In genomic region chr1:179883739-179884138, GRCh38 we compare ENCODE assay signal across 8 cellular contexts. TPM values are rescaled to one million over a fixed set of nuclear protein-coding genes. Genes with fewer than 3 reads are reported as not detected.
DNase-seq lines count a peak whose midpoint lies in the region; ATAC-seq and TF ChIP-seq lines count a peak whose summit lies in the region.

No MANE protein-coding gene starts in this region.

- H3K18ac ChIP-seq in neuronal stem cell (ENCODE audit: low read length) = no peak overlapping the region

- no peak for TF ChIP-seq POLR2A in uterus (IDR thresholded peaks at IDR 0.05)

- no peak overlapping the region for H2BK120ac ChIP-seq in neuronal stem cell (ENCODE audit: low read depth, low read length)

- H3K9me3 Mint-ChIP-seq in effector memory CD8-positive, alpha-beta T cell = no peaks in the 10 kb centered on the region

- H3K4me3 Mint-ChIP-seq in effector memory CD8-positive, alpha-beta T cell = peak overlapping the region; percentile 93

- peak overlapping the region; percentile 55 for H3K4me2 ChIP-seq in neuronal stem cell (ENCODE audit: insufficient read depth, low read length, poor library complexity, severe bottlenecking)

- H3K27me3 ChIP-seq in neuronal stem cell (ENCODE audit: control insufficient read depth in 3 of 3, insufficient read depth in 3 of 3, low read depth in 1 of 3, low read length in 3 of 3) = no peaks in the 10 kb centered on the region
- no peaks in the 10 kb centered on the region for H3K27me3 ChIP-seq in uterus

- no peaks in the 10 kb centered on the region for H3K27me3 Mint-ChIP-seq in effector memory CD8-positive, alpha-beta T cell

- H3K4me3 ChIP-seq in GM08714 (ENCODE audit: low read length) (peak overlapping the region; percentile 89), neuronal stem cell (ENCODE audit: low read length in 2 of 2) (peak overlapping the region; percentile 54 to 92), uterus (peak overlapping the region; percentile 65 to 84)

- no peak overlapping the region for H3K4ac ChIP-seq in neuronal stem cell (ENCODE audit: low read length)

- peak; percentile 24 for ATAC-seq in HG03378 (IDR thresholded peaks at IDR 0.05; ENCODE audit: unreplicated experiment)
- peak; percentile 32 for ATAC-seq in effector memory CD8-positive, alpha-beta T cell (replicated peaks)

- no peak overlapping the region for H4K91ac ChIP-seq in neuronal stem cell (ENCODE audit: low read depth, low read length, poor library complexity)

- peak overlapping the region; percentile 99 for H3K27ac ChIP-seq in neuronal stem cell (replicated peaks; ENCODE audit: low read length)
- H3K27ac ChIP-seq in uterus = peak overlapping the region; percentile 99

- WGBS in neuronal stem cell (ENCODE audit: extremely low coverage in 2 of 2, insufficient read length in 2 of 2, insufficient replicate concordance in 1 of 2), 2 donors = no CpG with 5 or more reads among the region's 4 CpGs

- no peak overlapping the region for H4K8ac ChIP-seq in neuronal stem cell (ENCODE audit: low read depth, low read length)

- peak overlapping the region; percentile 100 for H3K27ac Mint-ChIP-seq in effector memory CD8-positive, alpha-beta T cell

- no peak overlapping the region for H3K23ac ChIP-seq in neuronal stem cell (ENCODE audit: low read depth, low read length, poor library complexity)

- H2BK5ac ChIP-seq in neuronal stem cell (ENCODE audit: low read length) = no peak overlapping the region

- no peak overlapping the region for H2BK12ac ChIP-seq in neuronal stem cell (ENCODE audit: low read length)

- peak overlapping the region; percentile 86 for H2AFZ ChIP-seq in neuronal stem cell (ENCODE audit: low read length)

- H3K9me3 ChIP-seq in neuronal stem cell (replicated peaks in 1 of 2; ENCODE audit: control insufficient read depth in 2 of 2, insufficient read depth in 1 of 2, low read depth in 1 of 2, low read length in 2 of 2) = no peaks in the 10 kb centered on the region
- no peaks in the 10 kb centered on the region for H3K9me3 ChIP-seq in uterus

- no peak overlapping the region for H2BK15ac ChIP-seq in neuronal stem cell (ENCODE audit: low read length)

- TF ChIP-seq CTCF in uterus (IDR thresholded peaks at IDR 0.05) = no peak

- H3K36me3 ChIP-seq in neuronal stem cell (replicated peaks in 1 of 2; ENCODE audit: control insufficient read depth in 2 of 2, insufficient read depth in 2 of 2, low read length in 2 of 2) (peaks cover 0 to 26% of the 10 kb centered on the region in 2 donors), uterus (no peaks in the 10 kb centered on the region)

- no peak overlapping the region for H2AK5ac ChIP-seq in neuronal stem cell (ENCODE audit: low read depth, low read length)

- DNase-seq in activated CD4-positive, alpha-beta T cell treated with anti-CD3 and anti-CD28 coated beads for 1 hour = peak; percentile 37
- peak; percentile 37 to 44 (median 39) for DNase-seq in effector memory CD8-positive, alpha-beta T cell
- DNase-seq in neuronal stem cell (ENCODE audit: low spot score) (no peak), uterus (no peak), putamen (ENCODE audit: low spot score) (no peak), SW 1271 (lab: John Stamatoyannopoulos, UW) (no peak)

- peaks cover 30 to 36% of the 10 kb centered on the region in 2 donors for H3K4me1 Mint-ChIP-seq in effector memory CD8-positive, alpha-beta T cell (ENCODE audit: low read depth in 2 of 2)

- H3K79me1 ChIP-seq in neuronal stem cell (ENCODE audit: low read depth, low read length) = no peaks in the 10 kb centered on the region

- intact Hi-C loops in uterus (cut with DNase I; ENCODE audit: low total_unique reads) = no loop called here

- H3K9ac ChIP-seq in neuronal stem cell (ENCODE audit: low read depth, low read length, poor library complexity) = no peak overlapping the region

- no peak overlapping the region for H3K14ac ChIP-seq in neuronal stem cell (ENCODE audit: low read length)

- H3K4me1 ChIP-seq in neuronal stem cell (ENCODE audit: control insufficient read depth in 2 of 2, insufficient read depth in 1 of 2, low read depth in 1 of 2, low read length in 2 of 2) (peaks cover 0 to 7% of the 10 kb centered on the region in 2 donors), uterus (peaks cover 7 to 8% of the 10 kb centered on the region in 2 donors)

- H3K36me3 Mint-ChIP-seq in effector memory CD8-positive, alpha-beta T cell (ENCODE audit: insufficient read depth) = peaks cover 49% of the 10 kb centered on the region

RNA-seq across cellular contexts. Expression of gene TOR1AIP1, which starts 1.7 kb away (rescaled TPM):
- 18.3 TPM for polyA plus RNA-seq in neuronal stem cell (2013, experiment 1 of 2)
- polyA plus RNA-seq in neuronal stem cell (2013, experiment 2 of 2) = 19.8 TPM
- total RNA-seq in uterus = 10 to 100 TPM; 56.9 to 90.8 (median 72.0) TPM

RNA-seq across cellular contexts. Expression of gene TOR1AIP2, which starts 6.1 kb away (rescaled TPM):
- polyA plus RNA-seq in neuronal stem cell (2013, experiment 1 of 2) = 23.0 TPM
- polyA plus RNA-seq in neuronal stem cell (2013, experiment 2 of 2) = 25.3 TPM
- total RNA-seq in uterus = 10 to 100 TPM; 32.1 to 94.4 (median 58.8) TPM

Comparison
In these comparisons a context has a peak if more than half of its experiments do, and no peak if none do; other contexts are left out.
1. DNase-seq: peak in activated CD4-positive, alpha-beta T cell treated with anti-CD3 and anti-CD28 coated beads for 1 hour (single experiment) and effector memory CD8-positive, alpha-beta T cell (3 of 3); none in neuronal stem cell (single experiment), uterus (0 of 2), putamen (single experiment) and SW 1271 (0 of 2).
2. Peak in every context shown above with its lines, with median percentiles within 50 percentile points of each other: H3K4me3 ChIP-seq.